Comparison of ENCODE assay signal across 8 cellular contexts in the genomic region with DNA sequence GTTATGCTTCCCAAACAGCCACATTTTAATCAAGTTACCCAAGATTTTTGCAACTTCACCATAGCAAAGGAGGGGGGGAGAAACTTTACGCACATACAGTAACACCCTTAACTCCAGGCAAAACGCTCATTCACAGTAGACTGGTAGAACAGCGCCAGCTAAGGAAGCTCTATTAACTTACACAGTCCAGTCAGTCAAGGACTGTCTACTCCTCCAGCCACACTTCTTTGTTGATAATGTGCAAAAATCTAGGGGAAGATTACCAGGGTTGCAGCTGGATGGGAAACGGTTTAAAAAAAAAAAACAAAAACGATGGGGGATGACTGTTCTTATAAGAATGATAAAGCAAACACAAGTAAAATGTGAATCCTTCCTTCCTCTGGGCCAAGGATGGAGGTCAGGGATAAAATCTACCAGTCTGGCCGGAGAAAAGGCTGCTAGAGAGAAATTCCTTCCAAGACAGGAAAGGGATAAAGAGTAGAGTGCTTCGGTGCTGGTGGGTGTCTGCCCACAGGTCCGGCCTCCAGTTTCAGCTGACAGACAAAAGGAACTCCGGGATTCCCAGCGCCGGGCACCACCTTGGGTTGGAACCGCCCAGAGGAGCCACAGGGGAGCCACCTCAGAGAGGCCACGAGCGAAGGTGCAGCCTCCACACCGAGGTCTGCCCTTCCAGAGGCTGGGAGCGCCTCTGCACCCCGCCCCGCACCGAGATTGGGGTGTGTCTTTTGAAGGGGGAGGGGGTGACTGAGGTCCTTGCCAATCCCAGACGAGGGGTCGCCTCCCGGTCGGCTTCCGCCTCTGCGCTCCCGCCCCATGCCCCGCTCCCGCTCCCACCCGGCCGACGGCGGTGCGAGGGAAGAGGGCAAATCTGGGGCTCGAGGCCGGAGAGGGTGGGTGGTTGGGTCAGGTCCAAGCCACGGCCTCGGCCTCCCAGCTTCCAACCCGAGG. TPM values are rescaled to one million over a fixed set of nuclear protein-coding genes. Genes with fewer than 3 reads are reported as not detected.
DNase-seq lines count a peak whose midpoint lies in the region; ATAC-seq, FAIRE-seq and TF ChIP-seq lines count a peak whose summit lies in the region.

No MANE protein-coding gene starts in this region.

- no peaks in the 10 kb centered on the region for H3K27me3 ChIP-seq in HUES64 (ENCODE audit: insufficient read depth, low read length)
- H3K27me3 ChIP-seq in small intestine (ENCODE audit: control insufficient read depth in 2 of 2, insufficient read depth in 2 of 2, low read length in 2 of 2): no peaks in the 10 kb centered on the region

- H3K36me3 ChIP-seq in HUES64 (ENCODE audit: insufficient read depth, low read length) (peaks cover 25% of the 10 kb centered on the region), small intestine (ENCODE audit: control insufficient read depth in 2 of 2, insufficient read depth in 2 of 2, low read length in 2 of 2) (no peaks in the 10 kb centered on the region)

- H3K4me3 ChIP-seq in HUES64 (ENCODE audit: low read length) (peak overlapping the region; percentile 97), small intestine (ENCODE audit: low read depth in 1 of 2, low read length in 2 of 2) (peak overlapping the region; percentile 80 to 88)

- H3K9ac ChIP-seq in HUES64 (ENCODE audit: low read depth, low read length): peak overlapping the region; percentile 91

- CTCF ChIA-PET in activated CD8-positive, alpha-beta memory T cell treated with anti-CD3 and anti-CD28 coated beads, Interleukin-2, amount 10 ng/mL, durations not matched to agents 7 days and 5 days (lab: Charles Lee): no interaction called here

- H3K4me1 ChIP-seq in HUES64 (ENCODE audit: insufficient read depth, low read length) (peaks cover 54% of the 10 kb centered on the region), small intestine (ENCODE audit: control insufficient read depth in 2 of 2, insufficient read depth in 1 of 2, low read depth in 1 of 2, low read length in 1 of 2) (no peaks in the 10 kb centered on the region)

- H3K9me3 ChIP-seq in HUES64 (ENCODE audit: insufficient read depth, low read depth, low read length) (no peaks in the 10 kb centered on the region), small intestine (ENCODE audit: control insufficient read depth, low read depth) (no peaks in the 10 kb centered on the region)

- peaks cover 11% of the 10 kb centered on the region for H3K27me3 Mint-ChIP-seq in activated CD8-positive, alpha-beta memory T cell treated with anti-CD3 and anti-CD28 coated beads, Interleukin-2, amount 10 ng/mL, durations not matched to agents 7 days and 5 days
- peaks cover 10% of the 10 kb centered on the region for H3K27me3 Mint-ChIP-seq in central memory CD8-positive, alpha-beta T cell

- under 1% methylated on average over 37 of the region's 38 CpGs for WGBS in HUES64
- 1 to 3% (median 2%) methylated on average over 15 to 38 of the region's 38 CpGs for WGBS in small intestine, 3 donors

- FAIRE-seq in small intestine (lab: Jason Lieb, UNC): no peak

- no peaks in the 10 kb centered on the region for H3K9me3 Mint-ChIP-seq in activated CD8-positive, alpha-beta memory T cell treated with anti-CD3 and anti-CD28 coated beads, Interleukin-2, amount 10 ng/mL, durations not matched to agents 7 days and 5 days (ENCODE audit: low read depth)
- H3K9me3 Mint-ChIP-seq in central memory CD8-positive, alpha-beta T cell: no peaks in the 10 kb centered on the region

- no peaks in the 10 kb centered on the region for H3K36me3 Mint-ChIP-seq in activated CD8-positive, alpha-beta memory T cell treated with anti-CD3 and anti-CD28 coated beads, Interleukin-2, amount 10 ng/mL, durations not matched to agents 7 days and 5 days
- H3K36me3 Mint-ChIP-seq in central memory CD8-positive, alpha-beta T cell (ENCODE audit: insufficient read depth): no peaks in the 10 kb centered on the region

- H3K4me1 Mint-ChIP-seq in activated CD8-positive, alpha-beta memory T cell treated with anti-CD3 and anti-CD28 coated beads, Interleukin-2, amount 10 ng/mL, durations not matched to agents 7 days and 5 days: peaks cover 3% of the 10 kb centered on the region
- H3K4me1 Mint-ChIP-seq in central memory CD8-positive, alpha-beta T cell: peaks cover 6% of the 10 kb centered on the region

- no peak for DNase-seq in activated CD8-positive, alpha-beta memory T cell treated with anti-CD3 and anti-CD28 coated beads, Interleukin-2, amount 10 ng/mL, durations not matched to agents 7 days and 5 days
- DNase-seq in activated CD8-positive, alpha-beta memory T cell treated with anti-CD3 and anti-CD28 coated beads, Interleukin-2, amount 50 U/mL, for 4 hours: no peak
- no peak for DNase-seq in central memory CD8-positive, alpha-beta T cell (ENCODE audit: low spot score in 2 of 2)
- peak; percentile 77 for DNase-seq in iPS-NIHi7 (ENCODE audit: extremely low spot score)
- DNase-seq in small intestine: peak; percentile 70

- H3K27ac Mint-ChIP-seq in activated CD8-positive, alpha-beta memory T cell treated with anti-CD3 and anti-CD28 coated beads, Interleukin-2, amount 10 ng/mL, durations not matched to agents 7 days and 5 days: no peak overlapping the region
- no peak overlapping the region for H3K27ac Mint-ChIP-seq in central memory CD8-positive, alpha-beta T cell (ENCODE audit: low read depth)

- no peak overlapping the region for H3K4me3 Mint-ChIP-seq in activated CD8-positive, alpha-beta memory T cell treated with anti-CD3 and anti-CD28 coated beads, Interleukin-2, amount 10 ng/mL, durations not matched to agents 7 days and 5 days
- no peak overlapping the region for H3K4me3 Mint-ChIP-seq in central memory CD8-positive, alpha-beta T cell

- peak; percentile 32 for ATAC-seq in activated CD8-positive, alpha-beta memory T cell treated with anti-CD3 and anti-CD28 coated beads, Interleukin-2, amount 10 ng/mL, durations not matched to agents 7 days and 5 days
- ATAC-seq in GM21717 (IDR thresholded peaks at IDR 0.05; ENCODE audit: unreplicated experiment): peak; percentile 31
- peak; percentile 3 for ATAC-seq in central memory CD8-positive, alpha-beta T cell (replicated peaks; ENCODE audit: extremely low read depth, poor library complexity, severe bottlenecking)

- H3K27ac ChIP-seq in HUES64 (ENCODE audit: low read depth, low read length) (peak overlapping the region; percentile 97), small intestine (ENCODE audit: low read depth in 1 of 2, low read length in 1 of 2) (peak overlapping the region; percentile 81 to 96)

TF ChIP-seq in PFSK-1, 5 proteins besides CTCF, POLR2A, EP300 and RAD21:
- no peak; the same call in 1 of the 2 replicates for TF ChIP-seq POLR2AphosphoS5 (IDR thresholded peaks at IDR 0.05; ENCODE audit: low read depth, low read length)
- no peak for TF ChIP-seq TAF1 (IDR thresholded peaks at IDR 0.05; ENCODE audit: borderline replicate concordance, insufficient read depth, low read length)
- TF ChIP-seq SIN3A (IDR thresholded peaks at IDR 0.05; ENCODE audit: borderline replicate concordance, insufficient read depth, low read length): peak; percentile 53; the same call in 1 of the 2 replicates
- no peak for TF ChIP-seq FOXP2 (optimal IDR thresholded peaks at IDR 0.05; ENCODE audit: borderline replicate concordance, extremely low read depth, extremely low read length, insufficient read depth)
- TF ChIP-seq, protein P1, sequence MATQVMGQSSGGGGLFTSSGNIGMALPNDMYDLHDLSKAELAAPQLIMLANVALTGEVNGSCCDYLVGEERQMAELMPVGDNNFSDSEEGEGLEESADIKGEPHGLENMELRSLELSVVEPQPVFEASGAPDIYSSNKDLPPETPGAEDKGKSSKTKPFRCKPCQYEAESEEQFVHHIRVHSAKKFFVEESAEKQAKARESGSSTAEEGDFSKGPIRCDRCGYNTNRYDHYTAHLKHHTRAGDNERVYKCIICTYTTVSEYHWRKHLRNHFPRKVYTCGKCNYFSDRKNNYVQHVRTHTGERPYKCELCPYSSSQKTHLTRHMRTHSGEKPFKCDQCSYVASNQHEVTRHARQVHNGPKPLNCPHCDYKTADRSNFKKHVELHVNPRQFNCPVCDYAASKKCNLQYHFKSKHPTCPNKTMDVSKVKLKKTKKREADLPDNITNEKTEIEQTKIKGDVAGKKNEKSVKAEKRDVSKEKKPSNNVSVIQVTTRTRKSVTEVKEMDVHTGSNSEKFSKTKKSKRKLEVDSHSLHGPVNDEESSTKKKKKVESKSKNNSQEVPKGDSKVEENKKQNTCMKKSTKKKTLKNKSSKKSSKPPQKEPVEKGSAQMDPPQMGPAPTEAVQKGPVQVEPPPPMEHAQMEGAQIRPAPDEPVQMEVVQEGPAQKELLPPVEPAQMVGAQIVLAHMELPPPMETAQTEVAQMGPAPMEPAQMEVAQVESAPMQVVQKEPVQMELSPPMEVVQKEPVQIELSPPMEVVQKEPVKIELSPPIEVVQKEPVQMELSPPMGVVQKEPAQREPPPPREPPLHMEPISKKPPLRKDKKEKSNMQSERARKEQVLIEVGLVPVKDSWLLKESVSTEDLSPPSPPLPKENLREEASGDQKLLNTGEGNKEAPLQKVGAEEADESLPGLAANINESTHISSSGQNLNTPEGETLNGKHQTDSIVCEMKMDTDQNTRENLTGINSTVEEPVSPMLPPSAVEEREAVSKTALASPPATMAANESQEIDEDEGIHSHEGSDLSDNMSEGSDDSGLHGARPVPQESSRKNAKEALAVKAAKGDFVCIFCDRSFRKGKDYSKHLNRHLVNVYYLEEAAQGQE (IDR thresholded peaks at IDR 0.05; ENCODE audit: insufficient read depth in 1 of 2, low read depth in 2 of 2, low read length in 2 of 2): no peak

RNA-seq across cellular contexts. Expression of gene ANKRD50, which starts 0.8 kb away (rescaled TPM):
- total RNA-seq in activated CD8-positive, alpha-beta memory T cell treated with anti-CD3 and anti-CD28 coated beads, Interleukin-2, amount 10 ng/mL, durations not matched to agents 7 days and 5 days: under 1 TPM; 0.14 to 0.15 TPM
- polyA plus RNA-seq in HUES64 (2013, experiment 1 of 2): 15.5 TPM
- polyA plus RNA-seq in HUES64 (2013, experiment 2 of 2): 17.6 TPM
- 4.9 TPM for polyA plus RNA-seq in PFSK-1 (2012; ENCODE audit: insufficient read length, low read depth)
- 1 to 10 TPM; 1.6 to 2.7 (median 1.8) TPM for polyA plus RNA-seq in small intestine

Comparison
In these comparisons a context has a peak if more than half of its experiments do, and no peak if none do; other contexts are left out.
1. DNase-seq: peak in iPS-NIHi7 (single experiment) and small intestine (single experiment); none in activated CD8-positive, alpha-beta memory T cell treated with anti-CD3 and anti-CD28 coated beads, Interleukin-2, amount 10 ng/mL, durations not matched to agents 7 days and 5 days (single experiment), activated CD8-positive, alpha-beta memory T cell treated with anti-CD3 and anti-CD28 coated beads, Interleukin-2, amount 50 U/mL, for 4 hours (single experiment) and central memory CD8-positive, alpha-beta T cell (0 of 2).
2. Peak in every context shown above with its lines, with median percentiles within 50 percentile points of each other: ATAC-seq.